In genomic region chr12:99619389-99620158, GRCh38 we compare ENCODE assay signal across 8 cellular contexts. TPM values are rescaled to one million over a fixed set of nuclear protein-coding genes. Genes with fewer than 3 reads are reported as not detected.
A peak's percentile ranks its signal among the peaks of the same experiment; 100 is the strongest.
DNase-seq lines count a peak whose midpoint lies in the region; ATAC-seq and TF ChIP-seq lines count a peak whose summit lies in the region.

No MANE protein-coding gene starts in this region.

- peak; percentile 90 for TF ChIP-seq CTCF in PC-3 (conservative IDR thresholded peaks at IDR 0.05; ENCODE audit: low read depth, low read length)
- no peak for TF ChIP-seq CTCF in vagina (IDR thresholded peaks at IDR 0.05)
- TF ChIP-seq CTCF in suprapubic skin (IDR thresholded peaks at IDR 0.05) = peak in 1 of 2 donors; percentile 30

- no peak overlapping the region for H3K4me3 Mint-ChIP-seq in T-helper 2 cell treated with Interferon-gamma antibody and Interleukin-4, amounts not matched to agents 5 μg/mL and 100 μg/mL, for 36 hours

- no peaks in the 10 kb centered on the region for H3K4me1 Mint-ChIP-seq in T-helper 2 cell treated with Interferon-gamma antibody and Interleukin-4, amounts not matched to agents 5 μg/mL and 100 μg/mL, for 36 hours (ENCODE audit: low read depth)

- H3K36me3 ChIP-seq in PC-3 (ENCODE audit: low read depth, low read length) (no peaks in the 10 kb centered on the region), vagina (no peaks in the 10 kb centered on the region), suprapubic skin (no peaks in the 10 kb centered on the region)

- H3K9me3 ChIP-seq in PC-3 (ENCODE audit: low read length) (no peaks in the 10 kb centered on the region), vagina (no peaks in the 10 kb centered on the region), suprapubic skin (peaks cover 9% of the 10 kb centered on the region)

- CTCF ChIA-PET in PC-3 (lab: Charles Lee) = interaction anchor here (0.6 to 1.0 kb wide), 3 partner anchors 148 to 233 kb away, joined by 3 to 7 read pairs (median 4); no protein-coding TSS in a partner anchor

- no peak for TF ChIP-seq EP300 in suprapubic skin (IDR thresholded peaks at IDR 0.05)

- WGBS in suprapubic skin = 71% methylated on average over 7 of the region's 7 CpGs

- H3K27me3 ChIP-seq in PC-3 (ENCODE audit: low read length) (0 out of 2 replicates have a peak, but pooled peaks cover 4% of the 10 kb centered on the region), vagina (no peaks in the 10 kb centered on the region), suprapubic skin (no peaks in the 10 kb centered on the region)

- POLR2A ChIA-PET in PC-3 (lab: Charles Lee; ENCODE audit: unreplicated experiment) = no interaction called here

- H3K4me2 ChIP-seq in PC-3 (ENCODE audit: low read length) = no peak overlapping the region

- no peak overlapping the region for H3K4me3 ChIP-seq in PC-3 (ENCODE audit: low read length)
- no peak overlapping the region for H3K4me3 ChIP-seq in vagina
- no peak overlapping the region for H3K4me3 ChIP-seq in suprapubic skin

- no peak overlapping the region for H3K9ac ChIP-seq in PC-3 (ENCODE audit: low read length)

- no peaks in the 10 kb centered on the region for H3K36me3 Mint-ChIP-seq in T-helper 2 cell treated with Interferon-gamma antibody and Interleukin-4, amounts not matched to agents 5 μg/mL and 100 μg/mL, for 36 hours (ENCODE audit: low read depth)

- DNase-seq in EL (peak; percentile 60), PC-3 (peak; percentile 72), iPS DF 19.7 (ENCODE audit: low read depth, low spot score) (peak; percentile 40), vagina (ENCODE audit: extremely low spot score in 2 of 2) (no peak), suprapubic skin (ENCODE audit: low spot score in 2 of 2) (no peak)
- DNase-seq in T-helper 2 cell treated with Interferon-gamma antibody and Interleukin-4, amounts not matched to agents 5 μg/mL and 100 μg/mL, for 36 hours (ENCODE audit: low spot score) = no peak

- no peaks in the 10 kb centered on the region for H3F3A ChIP-seq in PC-3 (ENCODE audit: low read length, unreplicated experiment)

- H3K79me2 ChIP-seq in PC-3 (ENCODE audit: low read length) = no peaks in the 10 kb centered on the region

- no peaks in the 10 kb centered on the region for H3K9me2 ChIP-seq in PC-3 (replicated peaks; ENCODE audit: low read length)

- no peaks in the 10 kb centered on the region for H3K27me3 Mint-ChIP-seq in T-helper 2 cell treated with Interferon-gamma antibody and Interleukin-4, amounts not matched to agents 5 μg/mL and 100 μg/mL, for 36 hours (ENCODE audit: low read depth)

- no peak overlapping the region for H3K27ac Mint-ChIP-seq in T-helper 2 cell treated with Interferon-gamma antibody and Interleukin-4, amounts not matched to agents 5 μg/mL and 100 μg/mL, for 36 hours

- ATAC-seq in GM19043 (IDR thresholded peaks at IDR 0.05; ENCODE audit: low read depth, unreplicated experiment) = peak; percentile 87
- ATAC-seq in HG03097 (IDR thresholded peaks at IDR 0.05; ENCODE audit: low FRiP score, unreplicated experiment) = peak; percentile 96
- peak; percentile 90 for ATAC-seq in PC-3

- H2AFZ ChIP-seq in PC-3 (ENCODE audit: low read length) = no peak overlapping the region

- no peaks in the 10 kb centered on the region for H4K20me1 ChIP-seq in PC-3 (ENCODE audit: low read length)

- intact Hi-C loops in PC-3 (cut with micrococcal nuclease) (loop anchor here (1.0 kb wide), 1 partner anchor 232 kb away; no protein-coding TSS in a partner anchor), vagina (cut with DNase I) (no loop called here)

- TF ChIP-seq POLR2A in vagina (IDR thresholded peaks at IDR 0.05) = no peak
- TF ChIP-seq POLR2A in suprapubic skin (IDR thresholded peaks at IDR 0.05) = no peak

- BruUV-seq in PC-3 (replicated peaks; lab: Mats Ljungman, UMichigan) = no TSS peak

- H3K4me1 ChIP-seq in PC-3 (ENCODE audit: insufficient read depth, low read length) (no peaks in the 10 kb centered on the region), vagina (no peaks in the 10 kb centered on the region), suprapubic skin (no peaks in the 10 kb centered on the region)

- no peaks in the 10 kb centered on the region for H3K9me3 Mint-ChIP-seq in T-helper 2 cell treated with Interferon-gamma antibody and Interleukin-4, amounts not matched to agents 5 μg/mL and 100 μg/mL, for 36 hours

- H3K27ac ChIP-seq in PC-3 (ENCODE audit: low read length) (no peak overlapping the region), vagina (no peak overlapping the region), suprapubic skin (no peak overlapping the region)

RNA-seq across cellular contexts. Expression of gene GARIN6, which starts 28.0 kb away (rescaled TPM):
- total RNA-seq in PC-3 (2014; rRNA removed) (not detected in 2 replicates), vagina (not detected), suprapubic skin (not detected)

Comparison
In these comparisons a context has a peak if more than half of its experiments do, and no peak if none do; other contexts are left out.
1. DNase-seq: peak in EL (single experiment), PC-3 (single experiment) and iPS DF 19.7 (single experiment); none in vagina (0 of 2), T-helper 2 cell treated with Interferon-gamma antibody and Interleukin-4, amounts not matched to agents 5 μg/mL and 100 μg/mL, for 36 hours (single experiment) and suprapubic skin (0 of 2).
2. Peak in every context shown above with its lines, with median percentiles within 50 percentile points of each other: ATAC-seq.